Comparison of ENCODE assay signal across 1 cellular context in the genomic region with DNA sequence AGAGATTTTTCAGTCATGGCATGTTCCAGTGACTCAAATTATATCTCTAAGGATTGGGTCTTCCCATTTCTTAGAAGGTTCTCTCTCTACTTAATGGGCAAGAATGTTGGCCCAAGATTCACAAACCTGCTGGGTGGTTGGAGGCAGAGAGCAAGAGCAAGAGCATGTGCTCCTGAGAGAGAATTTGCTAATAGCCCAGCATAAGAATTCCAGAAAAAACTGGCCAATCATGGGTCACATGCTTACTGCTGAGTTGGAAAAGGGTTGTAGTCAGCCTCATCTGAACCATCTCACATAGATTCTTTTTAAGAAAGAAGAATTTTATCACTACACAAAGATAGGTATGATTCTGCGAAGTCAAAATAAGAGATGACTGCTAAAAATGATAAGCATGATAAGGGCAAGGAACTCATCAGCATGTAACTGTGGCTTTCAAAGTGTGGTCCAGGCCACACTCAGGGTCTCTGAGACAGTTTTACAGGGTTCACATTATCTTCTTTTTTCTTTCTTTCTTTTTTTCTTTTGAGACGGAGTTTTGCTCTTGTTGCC.
TF ChIP-seq lines count a peak whose summit lies in the region.

No MANE protein-coding gene starts in this region.

TF ChIP-seq in HCT116, 20 proteins besides CTCF, POLR2A, EP300 and RAD21 (continued from another document):
- TF ChIP-seq, protein P1, sequence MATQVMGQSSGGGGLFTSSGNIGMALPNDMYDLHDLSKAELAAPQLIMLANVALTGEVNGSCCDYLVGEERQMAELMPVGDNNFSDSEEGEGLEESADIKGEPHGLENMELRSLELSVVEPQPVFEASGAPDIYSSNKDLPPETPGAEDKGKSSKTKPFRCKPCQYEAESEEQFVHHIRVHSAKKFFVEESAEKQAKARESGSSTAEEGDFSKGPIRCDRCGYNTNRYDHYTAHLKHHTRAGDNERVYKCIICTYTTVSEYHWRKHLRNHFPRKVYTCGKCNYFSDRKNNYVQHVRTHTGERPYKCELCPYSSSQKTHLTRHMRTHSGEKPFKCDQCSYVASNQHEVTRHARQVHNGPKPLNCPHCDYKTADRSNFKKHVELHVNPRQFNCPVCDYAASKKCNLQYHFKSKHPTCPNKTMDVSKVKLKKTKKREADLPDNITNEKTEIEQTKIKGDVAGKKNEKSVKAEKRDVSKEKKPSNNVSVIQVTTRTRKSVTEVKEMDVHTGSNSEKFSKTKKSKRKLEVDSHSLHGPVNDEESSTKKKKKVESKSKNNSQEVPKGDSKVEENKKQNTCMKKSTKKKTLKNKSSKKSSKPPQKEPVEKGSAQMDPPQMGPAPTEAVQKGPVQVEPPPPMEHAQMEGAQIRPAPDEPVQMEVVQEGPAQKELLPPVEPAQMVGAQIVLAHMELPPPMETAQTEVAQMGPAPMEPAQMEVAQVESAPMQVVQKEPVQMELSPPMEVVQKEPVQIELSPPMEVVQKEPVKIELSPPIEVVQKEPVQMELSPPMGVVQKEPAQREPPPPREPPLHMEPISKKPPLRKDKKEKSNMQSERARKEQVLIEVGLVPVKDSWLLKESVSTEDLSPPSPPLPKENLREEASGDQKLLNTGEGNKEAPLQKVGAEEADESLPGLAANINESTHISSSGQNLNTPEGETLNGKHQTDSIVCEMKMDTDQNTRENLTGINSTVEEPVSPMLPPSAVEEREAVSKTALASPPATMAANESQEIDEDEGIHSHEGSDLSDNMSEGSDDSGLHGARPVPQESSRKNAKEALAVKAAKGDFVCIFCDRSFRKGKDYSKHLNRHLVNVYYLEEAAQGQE (IDR thresholded peaks at IDR 0.05; ENCODE audit: low read depth): no peak
- TF ChIP-seq, protein P2, sequence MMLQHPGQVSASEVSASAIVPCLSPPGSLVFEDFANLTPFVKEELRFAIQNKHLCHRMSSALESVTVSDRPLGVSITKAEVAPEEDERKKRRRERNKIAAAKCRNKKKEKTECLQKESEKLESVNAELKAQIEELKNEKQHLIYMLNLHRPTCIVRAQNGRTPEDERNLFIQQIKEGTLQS (IDR thresholded peaks at IDR 0.05): no peak
- TF ChIP-seq CBX3 (IDR thresholded peaks at IDR 0.05; ENCODE audit: low read depth): no peak
- TF ChIP-seq FOSL1 (IDR thresholded peaks at IDR 0.05; ENCODE audit: low read depth): no peak
- no peak for TF ChIP-seq SRF (IDR thresholded peaks at IDR 0.05; ENCODE audit: low read depth)
- no peak for TF ChIP-seq POLR2AphosphoS5 (IDR thresholded peaks at IDR 0.05; ENCODE audit: low read depth, low read length)
- no peak for TF ChIP-seq JUND (IDR thresholded peaks at IDR 0.05)
- no peak for TF ChIP-seq SIN3A (IDR thresholded peaks at IDR 0.05; ENCODE audit: low read depth)
- no peak for TF ChIP-seq ELF1 (IDR thresholded peaks at IDR 0.05; ENCODE audit: borderline replicate concordance, low read depth)
- no peak for TF ChIP-seq ZNF274 (IDR thresholded peaks at IDR 0.05; ENCODE audit: low read depth, low read length)
- no peak for TF ChIP-seq EZH2 (IDR thresholded peaks at IDR 0.05)
- TF ChIP-seq SP1 (IDR thresholded peaks at IDR 0.05; ENCODE audit: low read depth): no peak
- TF ChIP-seq YY1 (IDR thresholded peaks at IDR 0.05; ENCODE audit: extremely low read depth, insufficient replicate concordance, low read depth, low read length): no peak
- no peak for TF ChIP-seq ZBTB33 (IDR thresholded peaks at IDR 0.05; ENCODE audit: extremely low read depth, insufficient replicate concordance, low read length)
TF ChIP-seq in HCT116: peak in this region for 0.
